8 cellular contexts compared by ENCODE assay signal in genomic region chr19:4182082-4182926, GRCh38. TPM values are rescaled to one million over a fixed set of nuclear protein-coding genes. Genes with fewer than 3 reads are reported as not detected.
A peak's percentile ranks its signal among the peaks of the same experiment; 100 is the strongest.
DNase-seq lines count a peak whose midpoint lies in the region; ATAC-seq and TF ChIP-seq lines count a peak whose summit lies in the region.

TSS of gene ANKRD24 (plus strand) at chr19:4182689. CDS start at chr19:4186426, 3,737 bp downstream.
TSS of gene SIRT6 (minus strand) at chr19:4182563. CDS start at chr19:4182539, 24 bp downstream.

- H3K4me1 Mint-ChIP-seq in activated B cell treated with CpG ODN at 0.5 μM for 24 hours (peaks cover 35% of the 10 kb centered on the region), immature natural killer cell (peaks cover 28 to 33% of the 10 kb centered on the region in 2 donors)

- H3F3A ChIP-seq in smooth muscle cell (ENCODE audit: low read depth): no peaks in the 10 kb centered on the region

- peaks cover 5% of the 10 kb centered on the region for H3K4me1 ChIP-seq in smooth muscle cell (ENCODE audit: low read depth)

- intact Hi-C loops in activated B cell treated with CpG ODN at 0.5 μM for 24 hours (cut with micrococcal nuclease): loop anchor here (1.0 to 10.0 kb wide), 6 partner anchors 58 to 610 kb away; partner anchors contain the start of genes FEM1A, HMG20B, MAP2K2 and YJU2

- H3K27ac Mint-ChIP-seq in activated B cell treated with CpG ODN at 0.5 μM for 24 hours: peak within 1 kb of the TSS; percentile 94
- peak within 1 kb of the TSS; percentile 90 to 97 (median 94) for H3K27ac Mint-ChIP-seq in immature natural killer cell

- H3K36me3 Mint-ChIP-seq in activated B cell treated with CpG ODN at 0.5 μM for 24 hours (ENCODE audit: low read depth): peaks cover 27% of the 10 kb centered on the region
- H3K36me3 Mint-ChIP-seq in immature natural killer cell: peaks cover 0 to 8% (median 5%) of the 10 kb centered on the region in 3 donors

- POLR2A ChIA-PET in activated B cell treated with CpG ODN at 0.5 μM for 24 hours (lab: Charles Lee): interaction anchor here (0.7 kb wide), 1 partner anchor 682 kb away, joined by 8 read pairs; no protein-coding TSS in a partner anchor

- no peaks in the 10 kb centered on the region for H3K9me3 ChIP-seq in smooth muscle cell (replicated peaks; ENCODE audit: low read depth)

- WGBS in smooth muscle cell (ENCODE audit: low lambda C conversion rate): 3% methylated on average over 62 of the region's 62 CpGs

- no peaks in the 10 kb centered on the region for H3K36me3 ChIP-seq in smooth muscle cell (ENCODE audit: low read depth)

- H3K79me2 ChIP-seq in smooth muscle cell (ENCODE audit: low read depth): peaks cover 13% of the 10 kb centered on the region

- peaks cover 8% of the 10 kb centered on the region for H4K20me1 ChIP-seq in smooth muscle cell (ENCODE audit: low read depth)

- peak; percentile 93 for DNase-seq in A172 (ENCODE audit: low spot score)
- DNase-seq in NCI-H2227 treated with DMSO at 0.1 percent for 48 hours (lab: John Stamatoyannopoulos, UW): peak; percentile 88
- peak; percentile 96 for DNase-seq in activated B cell treated with CpG ODN at 0.5 μM for 24 hours
- peak; percentile 95 to 97 for DNase-seq in cardiac fibroblast (ENCODE audit: low read depth in 2 of 2)
- peak; percentile 94 to 96 (median 95) for DNase-seq in immature natural killer cell
- DNase-seq in smooth muscle cell (lab: John Stamatoyannopoulos, UW; ENCODE audit: unreplicated experiment): peak; percentile 78

- H3K9ac ChIP-seq in smooth muscle cell (ENCODE audit: low read depth): peak within 1 kb of the TSS; percentile 95

- H3K4me2 ChIP-seq in smooth muscle cell: peak within 1 kb of the TSS; percentile 100

- H3K27me3 ChIP-seq in smooth muscle cell (ENCODE audit: low read depth): no peaks in the 10 kb centered on the region

- H3K9me3 Mint-ChIP-seq in activated B cell treated with CpG ODN at 0.5 μM for 24 hours (no peaks in the 10 kb centered on the region), immature natural killer cell (no peaks in the 10 kb centered on the region)

- CTCF ChIA-PET in activated B cell treated with CpG ODN at 0.5 μM for 24 hours (lab: Charles Lee): no interaction called here

- H3K27ac ChIP-seq in smooth muscle cell (ENCODE audit: low read depth): peak within 1 kb of the TSS; percentile 49

- peak within 1 kb of the TSS; percentile 77 to 99 for H3K4me3 ChIP-seq in cardiac fibroblast (replicated peaks in 1 of 2; ENCODE audit: low read depth in 2 of 2, low read length in 2 of 2)
- H3K4me3 ChIP-seq in smooth muscle cell: peak within 1 kb of the TSS; percentile 96

- H3K4me3 Mint-ChIP-seq in activated B cell treated with CpG ODN at 0.5 μM for 24 hours (peak within 1 kb of the TSS; percentile 97), immature natural killer cell (peak within 1 kb of the TSS; percentile 95 to 97 (median 96))

- TF ChIP-seq CTCF in activated B cell treated with CpG ODN at 0.5 μM for 24 hours (IDR thresholded peaks at IDR 0.05) (no peak), cardiac fibroblast (IDR thresholded peaks at IDR 0.05; ENCODE audit: low read depth, low read length) (no peak), smooth muscle cell (IDR thresholded peaks at IDR 0.05; ENCODE audit: borderline replicate concordance, insufficient read depth, poor library complexity, severe bottlenecking) (no peak)

- H3K27me3 Mint-ChIP-seq in activated B cell treated with CpG ODN at 0.5 μM for 24 hours (no peaks in the 10 kb centered on the region), immature natural killer cell (ENCODE audit: low read depth in 3 of 3) (peaks cover 9 to 12% (median 10%) of the 10 kb centered on the region in 3 donors)

- ATAC-seq in GM18520 (IDR thresholded peaks at IDR 0.05; ENCODE audit: unreplicated experiment) (peak; percentile 79), HG03108 (IDR thresholded peaks at IDR 0.05; ENCODE audit: unreplicated experiment) (peak; percentile 64), activated B cell treated with CpG ODN at 0.5 μM for 24 hours (ENCODE audit: low read depth) (peak; percentile 84)

- H2AFZ ChIP-seq in smooth muscle cell (ENCODE audit: low read depth): peak within 1 kb of the TSS; percentile 98

RNA-seq across cellular contexts. Expression of gene ANKRD24, which starts in this region (rescaled TPM):
- 0.41 and 0.53 TPM in 2 replicates for total RNA-seq in A172 (2014; rRNA removed; shearing (Covaris generic))
- total RNA-seq in activated B cell treated with CpG ODN at 0.5 μM for 24 hours (0.42 and 0.49 TPM in 2 replicates), smooth muscle cell (0.09 TPM in 1 of 2 replicates, not detected in the other)
- polyA plus RNA-seq in immature natural killer cell (under 1 TPM in 1 of 3 donors, not detected in 2; 0.24 TPM), smooth muscle cell (0.70 and 1.5 TPM in 2 replicates)

RNA-seq across cellular contexts. Expression of gene SIRT6, which starts in this region (rescaled TPM):
- total RNA-seq in A172 (2014; rRNA removed; shearing (Covaris generic)): 32.6 and 35.5 TPM in 2 replicates
- total RNA-seq in activated B cell treated with CpG ODN at 0.5 μM for 24 hours: 34.1 and 36.8 TPM in 2 replicates
- 1 to 10 TPM in 2 of 3 donors, under 1 TPM in 1; 0.86 to 7.4 (median 1.4) TPM for polyA plus RNA-seq in immature natural killer cell
- total RNA-seq in smooth muscle cell: 14.2 and 14.5 TPM in 2 replicates
- 9.2 and 9.4 TPM in 2 replicates for polyA plus RNA-seq in smooth muscle cell

Comparison
In these comparisons a context has a peak if more than half of its experiments do, and no peak if none do; other contexts are left out.
1. Peak in every context shown above with its lines: DNase-seq, ATAC-seq, H3K4me3 ChIP-seq and H3K27ac ChIP-seq.